Comparison of ENCODE assay signal across 12 cellular contexts in genomic region chr2:12168354-12169059, GRCh38.
DNase-seq lines count a peak whose midpoint lies in the region; ATAC-seq, FAIRE-seq and TF ChIP-seq lines count a peak whose summit lies in the region.
"Had no signal": no experiment of that assay in that cellular context is flagged by ENCODE, and none has a peak within 500 bp of the region (broad histone marks: within the 10 kb centered on the region; RNA-seq: fewer than 3 reads in every experiment).

No MANE protein-coding gene starts in this region.

- H3K36me3 Mint-ChIP-seq in dendritic cell treated with granulocyte-macrophage colony-stimulating factor and Interleukin-4, amounts not matched to agents 40 ng/mL and 50 ng/mL, for 4 days (ENCODE audit: low read depth) = no peaks in the 10 kb centered on the region

- H3K4me2 ChIP-seq in osteoblast (ENCODE audit: insufficient read depth, low read length) = peak overlapping the region; percentile 43

- no peak overlapping the region for H2AFZ ChIP-seq in osteoblast (ENCODE audit: low read length)

- H3K4me1 ChIP-seq in right atrium auricular region = peaks cover 0 to 29% of the 10 kb centered on the region in 2 donors
- peaks cover 13% of the 10 kb centered on the region for H3K4me1 ChIP-seq in right cardiac atrium (ENCODE audit: control insufficient read depth, insufficient read depth, low read length)
- H3K4me1 ChIP-seq in osteoblast (ENCODE audit: insufficient read depth, low read length) = peaks cover 23% of the 10 kb centered on the region

- H3K27me3 ChIP-seq in right atrium auricular region (no peaks in the 10 kb centered on the region), right cardiac atrium (ENCODE audit: control insufficient read depth, insufficient read depth) (no peaks in the 10 kb centered on the region), osteoblast (ENCODE audit: insufficient read depth, low read length) (no peaks in the 10 kb centered on the region)

- H3K9me3 ChIP-seq in right atrium auricular region (no peaks in the 10 kb centered on the region), right cardiac atrium (ENCODE audit: control insufficient read depth, low read length) (no peaks in the 10 kb centered on the region), osteoblast (ENCODE audit: low read depth, low read length) (no peaks in the 10 kb centered on the region)
- H3K9me3 ChIP-seq: mucosa of descending colon had no signal

- intact Hi-C loops in right cardiac atrium (cut with DNase I) = loop anchor here in 2 of 4 donors (5.0 to 10.0 kb wide), 2 partner anchors 334 to 549 kb away; partner anchors contain the start of gene TRIB2 (in 1 of the 2)
- intact Hi-C loops in dendritic cell treated with granulocyte-macrophage colony-stimulating factor and Interleukin-4, amounts not matched to agents 40 ng/mL and 50 ng/mL, for 4 days (cut with micrococcal nuclease) = no loop called here

- in situ Hi-C loops in ACHN (cut with HindIII; ENCODE audit: low pct_ligation_motif_present, low pct_unique_long_range_greater_than_20kb, low sequenced_read_pairs) = no loop called here

- DNase-seq in right atrium auricular region (ENCODE audit: low spot score) = no peak
- no peak for DNase-seq in right cardiac atrium
- no peak for DNase-seq in osteoblast (ENCODE audit: insufficient read length, low spot score, missing footprints)
- DNase-seq in middle frontal gyrus (ENCODE audit: extremely low spot score, low spot score) = no peak
- no peak for DNase-seq in stimulated activated CD4-positive, alpha-beta T cell treated with anti-CD3 and anti-CD28 coated beads, Interleukin-15, amount 100 ng/mL, for 24 hours
- DNase-seq in ACHN = no peak
- no peak for DNase-seq in frontal cortex (ENCODE audit: low spot score in 2 of 2)
- DNase-seq: mucosa of descending colon, NCI-H2029 treated with DMSO at 0.1 percent for 48 hours, small intestine had no signal

- H3K27ac Mint-ChIP-seq in dendritic cell treated with granulocyte-macrophage colony-stimulating factor and Interleukin-4, amounts not matched to agents 40 ng/mL and 50 ng/mL, for 4 days = peak overlapping the region; percentile 38
- H3K27ac Mint-ChIP-seq: T-helper 2 cell treated with Interferon-gamma antibody and Interleukin-4, amounts not matched to agents 5 μg/mL and 100 μg/mL, for 36 hours had no signal

- ATAC-seq in right cardiac atrium = no peak

- H4K20me1 ChIP-seq in osteoblast (ENCODE audit: insufficient read depth, low read length) = no peaks in the 10 kb centered on the region

- H3K4me1 Mint-ChIP-seq in dendritic cell treated with granulocyte-macrophage colony-stimulating factor and Interleukin-4, amounts not matched to agents 40 ng/mL and 50 ng/mL, for 4 days (ENCODE audit: low read depth) = peaks cover 29% of the 10 kb centered on the region

- H3K36me3 ChIP-seq in right atrium auricular region (no peaks in the 10 kb centered on the region), osteoblast (ENCODE audit: insufficient read depth, low read length) (no peaks in the 10 kb centered on the region)

- TF ChIP-seq CTCF in right atrium auricular region (IDR thresholded peaks at IDR 0.05) (no peak), osteoblast (IDR thresholded peaks at IDR 0.05; ENCODE audit: extremely low read depth, low read depth, low read length) (no peak)

- H3K79me2 ChIP-seq in osteoblast (ENCODE audit: insufficient read depth, low read length) = no peaks in the 10 kb centered on the region

- peaks cover 26% of the 10 kb centered on the region for H3K27me3 Mint-ChIP-seq in dendritic cell treated with granulocyte-macrophage colony-stimulating factor and Interleukin-4, amounts not matched to agents 40 ng/mL and 50 ng/mL, for 4 days

- FAIRE-seq in frontal cortex (lab: Jason Lieb, UNC) = no peak
- FAIRE-seq: small intestine had no signal

- WGBS in right cardiac atrium = 82% methylated on average over 6 of the region's 6 CpGs

- H3K9me3 Mint-ChIP-seq in dendritic cell treated with granulocyte-macrophage colony-stimulating factor and Interleukin-4, amounts not matched to agents 40 ng/mL and 50 ng/mL, for 4 days = no peaks in the 10 kb centered on the region
- H3K9me3 Mint-ChIP-seq: T-helper 2 cell treated with Interferon-gamma antibody and Interleukin-4, amounts not matched to agents 5 μg/mL and 100 μg/mL, for 36 hours had no signal

- no peak overlapping the region for H3K4me3 Mint-ChIP-seq in dendritic cell treated with granulocyte-macrophage colony-stimulating factor and Interleukin-4, amounts not matched to agents 40 ng/mL and 50 ng/mL, for 4 days
- H3K4me3 Mint-ChIP-seq: T-helper 2 cell treated with Interferon-gamma antibody and Interleukin-4, amounts not matched to agents 5 μg/mL and 100 μg/mL, for 36 hours had no signal

- H3K27ac ChIP-seq in right atrium auricular region (peak overlapping the region; percentile 22 to 39), right cardiac atrium (ENCODE audit: low read length) (no peak overlapping the region), osteoblast (ENCODE audit: low read depth, low read length) (peak overlapping the region; percentile 97)

- H3K4me3 ChIP-seq in right atrium auricular region = no peak overlapping the region
- no peak overlapping the region for H3K4me3 ChIP-seq in right cardiac atrium (ENCODE audit: low read length)
- H3K4me3 ChIP-seq in osteoblast (ENCODE audit: insufficient read depth, low read length) = no peak overlapping the region
- H3K4me3 ChIP-seq: mucosa of descending colon had no signal
